ENCODE assay signal across 28 cellular contexts in genomic region chr10:58582045-58582444, GRCh38.
"Had no signal": no experiment of that assay in that cellular context is flagged by ENCODE, and none has a peak within 500 bp of the region (broad histone marks: within the 10 kb centered on the region; RNA-seq: fewer than 3 reads in every experiment).

No MANE protein-coding gene starts in this region.

- FAIRE-seq: small intestine, urothelium cell line had no signal

- H3K4me3 ChIP-seq: neural progenitor cell, ovary, psoas muscle, right lobe of liver, sigmoid colon, stomach, thoracic aorta, thyroid gland, tibial nerve, upper lobe of left lung, vagina had no signal

- H3K9me3 ChIP-seq: ovary, psoas muscle, right lobe of liver, sigmoid colon, thoracic aorta, thyroid gland, upper lobe of left lung, vagina had no signal

- H3K9me3 Mint-ChIP-seq: neural progenitor cell; stimulated activated naive CD8-positive, alpha-beta T cell treated with anti-CD3 and anti-CD28 coated beads, Interleukin-15, Interleukin-2, amounts not matched to agents 100 ng/mL and 50 ng/mL, for 24 hours had no signal

- H3K36me3 Mint-ChIP-seq: neural progenitor cell; stimulated activated effector memory CD8-positive, alpha-beta T cell treated with anti-CD3 and anti-CD28 coated beads, Interleukin-12 subunit alpha, Interleukin-12 subunit beta, amount 100 ng/mL, for 72 hours; stimulated activated naive B cell treated with anti-CD40 and anti-IgM and Interleukin-4, amounts not matched to agents 10 μg/mL and 1 μg/mL and 100 μg/mL, for 72 hours had no signal

- H3K4me3 Mint-ChIP-seq: nephron; neural progenitor cell; stimulated activated effector memory CD8-positive, alpha-beta T cell treated with anti-CD3 and anti-CD28 coated beads, Interleukin-12 subunit alpha, Interleukin-12 subunit beta, amount 100 ng/mL, for 72 hours; stimulated activated naive B cell treated with anti-CD40 and anti-IgM and Interleukin-4, amounts not matched to agents 10 μg/mL and 1 μg/mL and 100 μg/mL, for 72 hours; stimulated activated naive CD8-positive, alpha-beta T cell treated with anti-CD3 and anti-CD28 coated beads, Interleukin-15, Interleukin-2, amounts not matched to agents 100 ng/mL and 50 ng/mL, for 24 hours had no signal

- DNase-seq: occipital lobe; ovary; posterior cingulate gyrus; psoas muscle; right cardiac atrium; right lobe of liver; sigmoid colon; small intestine; stimulated activated CD4-positive, alpha-beta T cell treated with anti-CD3 and anti-CD28 coated beads, Interleukin-15, amount 100 ng/mL, for 24 hours; stimulated activated CD4-positive, alpha-beta T cell treated with anti-CD3 and anti-CD28 coated beads, Interleukin-2, amount 100 ng/mL, for 24 hours; stimulated activated CD4-positive, alpha-beta T cell treated with anti-CD3 and anti-CD28 coated beads, Interleukin-2, amount 100 ng/mL, for 48 hours; stimulated activated CD4-positive, alpha-beta T cell treated with anti-CD3 and anti-CD28 coated beads, Interleukin-4, amount 100 ng/mL, for 24 hours; stimulated activated naive B cell treated with anti-CD40 and anti-IgM and Interleukin-4, amounts not matched to agents 10 μg/mL and 1 μg/mL and 100 μg/mL, for 72 hours; stimulated activated naive CD4-positive, alpha-beta T cell treated with Interleukin-2 at 50 U/mL for 16 hours; stomach; thyroid gland; trophoblast cell; upper lobe of left lung had no signal

- H3K27ac Mint-ChIP-seq: nephron; neural progenitor cell; progenitor cell of endocrine pancreas; stimulated activated effector memory CD8-positive, alpha-beta T cell treated with anti-CD3 and anti-CD28 coated beads, Interleukin-12 subunit alpha, Interleukin-12 subunit beta, amount 100 ng/mL, for 72 hours; stimulated activated naive B cell treated with anti-CD40 and anti-IgM and Interleukin-4, amounts not matched to agents 10 μg/mL and 1 μg/mL and 100 μg/mL, for 72 hours; stimulated activated naive CD8-positive, alpha-beta T cell treated with anti-CD3 and anti-CD28 coated beads, Interleukin-15, Interleukin-2, amounts not matched to agents 100 ng/mL and 50 ng/mL, for 24 hours had no signal

- H3K27me3 ChIP-seq: neural progenitor cell, ovary, right lobe of liver, sigmoid colon, stomach, thyroid gland, tibial nerve, upper lobe of left lung, vagina had no signal

- H3K27me3 Mint-ChIP-seq: stimulated activated naive B cell treated with anti-CD40 and anti-IgM and Interleukin-4, amounts not matched to agents 10 μg/mL and 1 μg/mL and 100 μg/mL, for 72 hours; stimulated activated naive CD8-positive, alpha-beta T cell treated with anti-CD3 and anti-CD28 coated beads, Interleukin-15, Interleukin-2, amounts not matched to agents 100 ng/mL and 50 ng/mL, for 24 hours had no signal

- H3K4me1 ChIP-seq: parathyroid adenoma, psoas muscle, right lobe of liver, vagina had no signal

- H3K4me2 ChIP-seq: neural progenitor cell had no signal

- H3K79me2 ChIP-seq: parathyroid adenoma had no signal

- H2AFZ ChIP-seq: neural progenitor cell, parathyroid adenoma had no signal

- H3K27ac ChIP-seq: neural progenitor cell, ovary, parathyroid adenoma, psoas muscle, right lobe of liver, sigmoid colon, stomach, thoracic aorta, thyroid gland, upper lobe of left lung, vagina had no signal

- H3K4me1 Mint-ChIP-seq: neural progenitor cell; stimulated activated effector memory CD8-positive, alpha-beta T cell treated with anti-CD3 and anti-CD28 coated beads, Interleukin-12 subunit alpha, Interleukin-12 subunit beta, amount 100 ng/mL, for 72 hours; stimulated activated naive B cell treated with anti-CD40 and anti-IgM and Interleukin-4, amounts not matched to agents 10 μg/mL and 1 μg/mL and 100 μg/mL, for 72 hours had no signal

- ATAC-seq: psoas muscle; right cardiac atrium; right lobe of liver; stimulated activated effector memory CD8-positive, alpha-beta T cell treated with anti-CD3 and anti-CD28 coated beads, Interleukin-12 subunit alpha, Interleukin-12 subunit beta, amount 100 ng/mL, for 72 hours; stimulated activated naive B cell treated with anti-CD40 and anti-IgM and Interleukin-4, amounts not matched to agents 10 μg/mL and 1 μg/mL and 100 μg/mL, for 72 hours had no signal

- H3K36me3 ChIP-seq: neural progenitor cell, ovary, right lobe of liver, sigmoid colon, stomach, thoracic aorta, thyroid gland, tibial nerve, upper lobe of left lung, vagina had no signal

- H3K9ac ChIP-seq: neural progenitor cell, parathyroid adenoma had no signal
